Comparison of ENCODE assay signal across 15 cellular contexts in genomic region chr3:69731080-69731479, GRCh38. TPM values are rescaled to one million over a fixed set of nuclear protein-coding genes. Genes with fewer than 3 reads are reported as not detected.
DNase-seq lines count a peak whose midpoint lies in the region; ATAC-seq and TF ChIP-seq lines count a peak whose summit lies in the region.
"Had no signal": no experiment of that assay in that cellular context is flagged by ENCODE, and none has a peak within 500 bp of the region (broad histone marks: within the 10 kb centered on the region; RNA-seq: fewer than 3 reads in every experiment).

No MANE protein-coding gene starts in this region.

- no peak overlapping the region for H3K56ac ChIP-seq in IMR-90 (ENCODE audit: extremely low read depth, insufficient read depth, low read length)

- BruUV-seq in IMR-90 (replicated peaks; lab: Mats Ljungman, UMichigan), result no TSS peak

- CTCF ChIA-PET in IMR-90 (lab: Yijun Ruan, JAX), result no interaction called here
- CTCF ChIA-PET in activated CD4-positive, alpha-beta memory T cell treated with anti-CD3 and anti-CD28 coated beads, Interleukin-2, amount 10 ng/mL, durations not matched to agents 7 days and 5 days (lab: Charles Lee), result no interaction called here

- no peak overlapping the region for H3K27ac Mint-ChIP-seq in endodermal cell
- peak overlapping the region; percentile 32 for H3K27ac Mint-ChIP-seq in mesothelial cell of epicardium
- H3K27ac Mint-ChIP-seq in activated CD4-positive, alpha-beta memory T cell treated with anti-CD3 and anti-CD28 coated beads, Interleukin-2, amount 10 ng/mL, durations not matched to agents 7 days and 5 days, result no peak overlapping the region
- H3K27ac Mint-ChIP-seq: CD4-positive, alpha-beta memory T cell had no signal

- TF ChIP-seq CTCF in IMR-90 (conservative IDR thresholded peaks at IDR 0.05; ENCODE audit: low read depth, low read length), result no peak
- TF ChIP-seq CTCF in endodermal cell (conservative IDR thresholded peaks at IDR 0.05), result no peak
- no peak for TF ChIP-seq CTCF in mesothelial cell of epicardium (IDR thresholded peaks at IDR 0.05; ENCODE audit: unreplicated experiment)

- H4K20me1 ChIP-seq in IMR-90 (ENCODE audit: insufficient read depth, low read length), result no peaks in the 10 kb centered on the region

- no peaks in the 10 kb centered on the region for H3K79me1 ChIP-seq in IMR-90 (ENCODE audit: low read depth in 1 of 2, low read length in 2 of 2)

- H3K9ac ChIP-seq in IMR-90 (ENCODE audit: low read depth, low read length), result no peak overlapping the region
- H3K9ac ChIP-seq in endodermal cell (ENCODE audit: extremely low read depth, low read length, poor library complexity, severe bottlenecking), result no peak overlapping the region
- H3K9ac ChIP-seq: GM23248 had no signal

- in situ Hi-C loops in IMR-90 (cut with MboI; ENCODE audit: low sequenced_read_pairs), result no loop called here

- H3K9me3 Mint-ChIP-seq in endodermal cell (no peaks in the 10 kb centered on the region), mesothelial cell of epicardium (no peaks in the 10 kb centered on the region)
- no peaks in the 10 kb centered on the region for H3K9me3 Mint-ChIP-seq in activated CD4-positive, alpha-beta memory T cell treated with anti-CD3 and anti-CD28 coated beads, Interleukin-2, amount 10 ng/mL, durations not matched to agents 7 days and 5 days
- H3K9me3 Mint-ChIP-seq: CD4-positive, alpha-beta memory T cell had no signal

- H2BK5ac ChIP-seq in IMR-90 (ENCODE audit: low read depth, low read length, poor library complexity, severe bottlenecking), result no peak overlapping the region

- no peak overlapping the region for H2BK20ac ChIP-seq in IMR-90 (ENCODE audit: low read depth, low read length)

- H3K27ac ChIP-seq in ACC112 (ENCODE audit: low read depth, low read length), result no peak overlapping the region
- no peak overlapping the region for H3K27ac ChIP-seq in IMR-90 (ENCODE audit: insufficient read depth, low read length)
- no peak overlapping the region for H3K27ac ChIP-seq in endodermal cell (ENCODE audit: low read depth, low read length)
- H3K27ac ChIP-seq: C4-2B, GM23248 had no signal

- H4K5ac ChIP-seq in IMR-90 (ENCODE audit: low read depth, low read length), result peak overlapping the region; percentile 77

- no peak overlapping the region for H2BK15ac ChIP-seq in IMR-90 (ENCODE audit: low read depth, low read length)

- peaks cover 26% of the 10 kb centered on the region for H3K27me3 Mint-ChIP-seq in endodermal cell (ENCODE audit: insufficient read depth)
- peaks cover 30% of the 10 kb centered on the region for H3K27me3 Mint-ChIP-seq in mesothelial cell of epicardium (ENCODE audit: low read depth)
- peaks cover 2% of the 10 kb centered on the region for H3K27me3 Mint-ChIP-seq in activated CD4-positive, alpha-beta memory T cell treated with anti-CD3 and anti-CD28 coated beads, Interleukin-2, amount 10 ng/mL, durations not matched to agents 7 days and 5 days

- H3K4ac ChIP-seq in IMR-90 (ENCODE audit: low read depth, low read length), result no peak overlapping the region

- H3K4me2 ChIP-seq in IMR-90 (ENCODE audit: low read depth, low read length), result no peak overlapping the region

- H3K4me3 Mint-ChIP-seq in endodermal cell (no peak overlapping the region), mesothelial cell of epicardium (no peak overlapping the region)
- H3K4me3 Mint-ChIP-seq in activated CD4-positive, alpha-beta memory T cell treated with anti-CD3 and anti-CD28 coated beads, Interleukin-2, amount 10 ng/mL, durations not matched to agents 7 days and 5 days, result no peak overlapping the region
- H3K4me3 Mint-ChIP-seq: CD4-positive, alpha-beta memory T cell had no signal

- no peak for TF ChIP-seq RAD21 in IMR-90 (IDR thresholded peaks at IDR 0.05; ENCODE audit: low read length)

- no peak overlapping the region for H2AK5ac ChIP-seq in IMR-90 (ENCODE audit: low read depth, low read length)

- H2AFZ ChIP-seq in ACC112 (ENCODE audit: low read length, unreplicated experiment) (peak overlapping the region; percentile 43), IMR-90 (replicated peaks; ENCODE audit: low read length, poor library complexity) (no peak overlapping the region)
- H2AFZ ChIP-seq: GM23248 had no signal

- no peaks in the 10 kb centered on the region for H3K9me1 ChIP-seq in IMR-90 (ENCODE audit: insufficient read depth, low read length)

- H2BK120ac ChIP-seq in IMR-90 (ENCODE audit: low read depth, low read length), result no peak overlapping the region

- POLR2A ChIA-PET in IMR-90 (lab: Charles Lee; ENCODE audit: unreplicated experiment), result no interaction called here
- POLR2A ChIA-PET in activated CD4-positive, alpha-beta memory T cell treated with anti-CD3 and anti-CD28 coated beads, Interleukin-2, amount 10 ng/mL, durations not matched to agents 7 days and 5 days (lab: Charles Lee), result no interaction called here

- no CpG with 5 or more reads among the region's 2 CpGs for WGBS in IMR-90 (ENCODE audit: extremely low coverage in 2 of 2, insufficient read length in 1 of 2), 2 experiments
- WGBS in endodermal cell (ENCODE audit: insufficient coverage in 1 of 2, insufficient read length in 1 of 2), 2 experiments, result 68 to 100% methylated on average over 1 to 2 of the region's 2 CpGs

- H2AK9ac ChIP-seq in IMR-90 (replicated peaks; ENCODE audit: low read depth, low read length, poor library complexity), result no peak overlapping the region

- H3K36me3 Mint-ChIP-seq in endodermal cell (ENCODE audit: low read depth), result no peaks in the 10 kb centered on the region
- no peaks in the 10 kb centered on the region for H3K36me3 Mint-ChIP-seq in mesothelial cell of epicardium
- H3K36me3 Mint-ChIP-seq in activated CD4-positive, alpha-beta memory T cell treated with anti-CD3 and anti-CD28 coated beads, Interleukin-2, amount 10 ng/mL, durations not matched to agents 7 days and 5 days (ENCODE audit: low read depth), result no peaks in the 10 kb centered on the region
- H3K36me3 Mint-ChIP-seq: CD4-positive, alpha-beta memory T cell had no signal

- H3K23ac ChIP-seq in IMR-90 (ENCODE audit: low read depth, low read length), result no peak overlapping the region

- no peaks in the 10 kb centered on the region for H3K79me2 ChIP-seq in ACC112 (ENCODE audit: control insufficient read depth, insufficient read depth, low read length, unreplicated experiment)

- H3K4me1 Mint-ChIP-seq in endodermal cell, result peaks cover 17% of the 10 kb centered on the region
- peaks cover 11% of the 10 kb centered on the region for H3K4me1 Mint-ChIP-seq in mesothelial cell of epicardium
- no peaks in the 10 kb centered on the region for H3K4me1 Mint-ChIP-seq in activated CD4-positive, alpha-beta memory T cell treated with anti-CD3 and anti-CD28 coated beads, Interleukin-2, amount 10 ng/mL, durations not matched to agents 7 days and 5 days
- H3K4me1 Mint-ChIP-seq: CD4-positive, alpha-beta memory T cell had no signal

- dilution Hi-C loops in IMR-90 (cut with HindIII; ENCODE audit: low sequenced_read_pairs, unreplicated experiment), result no loop called here

- intact Hi-C loops in IMR-90 (cut with micrococcal nuclease), result no loop called here

- H4K8ac ChIP-seq in IMR-90 (ENCODE audit: low read depth in 2 of 2, low read length in 2 of 2), result no peak overlapping the region; a peak in 1 of 4 replicates

- H3K14ac ChIP-seq in IMR-90 (replicated peaks; ENCODE audit: low read depth, low read length), result no peak overlapping the region

- no peak overlapping the region for H4K91ac ChIP-seq in IMR-90 (ENCODE audit: insufficient read depth, low read depth, low read length)

- no peak for TF ChIP-seq POLR2A in IMR-90 (IDR thresholded peaks at IDR 0.05; ENCODE audit: low read depth, low read length)

- H3K18ac ChIP-seq in IMR-90 (ENCODE audit: low read depth, low read length), result no peak overlapping the region

- peak; percentile 32 for ATAC-seq in IMR-90 (ENCODE audit: low read depth)
- ATAC-seq: HepG2 had no signal

- H3K36me3 ChIP-seq in ACC112 (ENCODE audit: insufficient read depth, low read length) (no peaks in the 10 kb centered on the region), IMR-90 (ENCODE audit: control insufficient read depth, insufficient read depth, low read length) (no peaks in the 10 kb centered on the region), endodermal cell (ENCODE audit: control insufficient read depth, insufficient read depth, low read length) (no peaks in the 10 kb centered on the region)
- H3K36me3 ChIP-seq: HAP-1 had no signal

- DNase-seq in IMR-90 (no peak), endodermal cell (no peak), mesothelial cell of epicardium (ENCODE audit: low spot score in 2 of 2, unreplicated experiment in 2 of 2) (no peak), DMS 273 (lab: John Stamatoyannopoulos, UW; ENCODE audit: unreplicated experiment) (no peak), germinal center (ENCODE audit: low spot score) (no peak)
- no peak for DNase-seq in activated CD4-positive, alpha-beta memory T cell treated with anti-CD3 and anti-CD28 coated beads, Interleukin-2, amount 10 ng/mL, durations not matched to agents 7 days and 5 days
- DNase-seq: AML-193; CD4-positive, alpha-beta memory T cell; DMS79 treated with DMSO at 0.1 percent for 48 hours; GF-D8; GM23248 had no signal

- peaks cover 14% of the 10 kb centered on the region; the same call in 1 of the 2 replicates for H3K27me3 ChIP-seq in ACC112 (ENCODE audit: insufficient read depth, low read length)
- peaks cover 4% of the 10 kb centered on the region; the same call in 1 of the 2 replicates for H3K27me3 ChIP-seq in IMR-90 (ENCODE audit: control insufficient read depth, insufficient read depth, low read length)
- peaks cover 50% of the 10 kb centered on the region for H3K27me3 ChIP-seq in endodermal cell (ENCODE audit: control insufficient read depth, insufficient read depth, low read length, poor library complexity, severe bottlenecking)

- no peaks in the 10 kb centered on the region for H3K4me1 ChIP-seq in ACC112 (ENCODE audit: control insufficient read depth, insufficient read depth, low read length, unreplicated experiment)
- no peaks in the 10 kb centered on the region for H3K4me1 ChIP-seq in IMR-90 (ENCODE audit: control insufficient read depth, insufficient read depth, low read length)
- peaks cover 9% of the 10 kb centered on the region for H3K4me1 ChIP-seq in endodermal cell (ENCODE audit: control insufficient read depth, insufficient read depth, low read length)
- H3K4me1 ChIP-seq: HAP-1 had no signal

- no peaks in the 10 kb centered on the region for H3K9me3 ChIP-seq in IMR-90 (ENCODE audit: control insufficient read depth, insufficient read depth, low read length)
- no peaks in the 10 kb centered on the region for H3K9me3 ChIP-seq in endodermal cell (ENCODE audit: control insufficient read depth, low read length)
- H3K9me3 ChIP-seq: HAP-1 had no signal

- H3K4me3 ChIP-seq in ACC112 (ENCODE audit: low read depth, low read length) (no peak overlapping the region), IMR-90 (ENCODE audit: insufficient read depth, low read depth, low read length) (no peak overlapping the region), endodermal cell (ENCODE audit: low read length) (peak overlapping the region; percentile 51)
- H3K4me3 ChIP-seq: GM23248, HAP-1 had no signal

RNA-seq across cellular contexts. Expression of gene MITF, which starts 8.2 kb away (rescaled TPM):
- total RNA-seq in IMR-90 (2012; rRNA removed) (13.3 and 16.7 TPM in 2 replicates), endodermal cell (1 to 10 TPM; 1.8 to 3.0 TPM), mesothelial cell of epicardium (6.9 to 8.2 TPM (median 7.0 TPM) in 3 replicates)
- 5.4 and 6.5 TPM in 2 replicates for polyA plus RNA-seq in IMR-90 (2012; rRNA removed)
- 4.0 and 4.8 TPM in 2 replicates for polyA plus RNA-seq in IMR-90 (2012; cell fraction: cytosol; rRNA removed)
- polyA plus RNA-seq in IMR-90 (2012; cell fraction: nucleus; rRNA removed; ENCODE audit: low replicate concordance), result 5.3 and 10.2 TPM in 2 replicates
- 2.9 TPM for polyA plus RNA-seq in endodermal cell (2013, experiment 1 of 2)
- 1.8 TPM for polyA plus RNA-seq in endodermal cell (2013, experiment 2 of 2)
- not detected for total RNA-seq in activated CD4-positive, alpha-beta memory T cell treated with anti-CD3 and anti-CD28 coated beads, Interleukin-2, amount 10 ng/mL, durations not matched to agents 7 days and 5 days
- polyA plus RNA-seq: CD4-positive, alpha-beta memory T cell had no signal
